In the genomic region with DNA sequence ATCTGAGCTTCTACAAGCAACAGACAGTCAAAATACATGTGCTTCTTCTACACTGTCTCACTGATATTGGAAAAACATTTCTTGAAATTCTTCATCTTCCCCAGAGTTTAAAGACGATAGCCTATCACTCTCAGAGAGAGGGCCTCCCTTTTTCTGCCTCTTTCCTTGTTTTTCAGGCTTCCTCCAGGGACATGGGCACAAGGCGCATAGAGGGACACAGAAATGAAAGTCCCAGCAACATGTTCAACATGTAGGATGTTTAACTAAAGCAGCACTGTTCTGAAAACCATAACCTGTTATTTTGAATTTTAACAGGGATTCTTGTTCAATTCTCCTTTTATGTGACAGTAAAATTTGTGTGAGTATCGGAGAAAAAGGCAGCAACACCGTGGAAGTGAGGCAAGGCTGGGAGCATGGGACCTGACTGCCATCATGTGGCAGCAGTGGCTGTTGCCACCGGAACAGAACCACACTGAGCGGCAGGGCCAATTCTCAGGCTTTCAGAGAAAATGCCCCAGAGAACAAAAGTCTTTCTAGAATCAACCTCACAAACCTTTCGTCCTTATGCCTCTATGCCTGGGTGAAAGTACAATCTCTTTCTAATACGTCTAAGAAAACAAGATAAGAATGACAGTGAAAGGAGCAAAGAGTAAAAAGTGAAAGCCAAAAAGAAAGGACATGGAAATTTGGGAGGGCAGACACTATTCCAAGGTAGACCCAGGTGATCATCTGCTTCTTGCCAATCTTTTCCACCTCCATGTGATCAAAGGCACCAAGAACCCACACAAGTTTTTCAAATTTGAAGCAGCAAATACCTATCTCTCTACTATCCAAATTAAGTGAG, we compare ENCODE assay signal across 9 cellular contexts. TPM values are rescaled to one million over a fixed set of nuclear protein-coding genes. Genes with fewer than 3 reads are reported as not detected.
A peak's percentile ranks its signal among the peaks of the same experiment; 100 is the strongest.
DNase-seq lines count a peak whose midpoint lies in the region; ATAC-seq, FAIRE-seq and TF ChIP-seq lines count a peak whose summit lies in the region.
"Had no signal": no experiment of that assay in that cellular context is flagged by ENCODE, and none has a peak within 500 bp of the region (broad histone marks: within the 10 kb centered on the region; RNA-seq: fewer than 3 reads in every experiment).

No MANE protein-coding gene starts in this region.

- intact Hi-C loops in mammary epithelial cell (cut with micrococcal nuclease) (loop anchor here (1.0 to 2.0 kb wide), 2 partner anchors 606 to 611 kb away; a partner anchor contains a TSS), kidney (cut with DNase I) (no loop called here)

- H3K9me3 ChIP-seq in mammary epithelial cell (replicated peaks; ENCODE audit: insufficient read depth, low read length) = no peaks in the 10 kb centered on the region
- H3K9me3 ChIP-seq in kidney (ENCODE audit: control insufficient read depth in 1 of 2, low read length in 2 of 2) = no peaks in the 10 kb centered on the region

- BruUV-seq in mammary epithelial cell (replicated peaks; lab: Mats Ljungman, UMichigan) = no TSS peak

- H3K27ac ChIP-seq in mammary epithelial cell (ENCODE audit: insufficient read depth, low read depth, low read length) (no peak overlapping the region), kidney (ENCODE audit: low read depth in 2 of 2, low read length in 2 of 2) (no peak overlapping the region), substantia nigra (ENCODE audit: low read depth, low read length, poor library complexity, severe bottlenecking) (no peak overlapping the region)
- H3K27ac ChIP-seq: skin epidermis had no signal

- H3K4me1 ChIP-seq in mammary epithelial cell (ENCODE audit: insufficient read depth, low read length) = peaks cover 4% of the 10 kb centered on the region
- H3K4me1 ChIP-seq in kidney (ENCODE audit: control insufficient read depth in 1 of 2, insufficient read depth in 1 of 2, low read depth in 1 of 2, low read length in 2 of 2) = peaks cover 0 to 7% of the 10 kb centered on the region in 2 donors

- dilution Hi-C loops in mammary epithelial cell (cut with HindIII; ENCODE audit: low sequenced_read_pairs) = no loop called here

- H4K20me1 ChIP-seq in mammary epithelial cell (ENCODE audit: insufficient read depth, low read length) = no peaks in the 10 kb centered on the region

- H3K36me3 ChIP-seq in mammary epithelial cell (ENCODE audit: insufficient read depth, low read length) (peaks cover 9% of the 10 kb centered on the region), kidney (ENCODE audit: control insufficient read depth in 1 of 2, insufficient read depth in 2 of 2, low read length in 2 of 2) (peaks cover 0 to 2% of the 10 kb centered on the region in 2 donors)

- in situ Hi-C loops in mammary epithelial cell (cut with MboI; ENCODE audit: low sequenced_read_pairs in 2 of 2) = loop anchor here in 1 of 2 donors (10.0 kb wide), 1 partner anchor 606 kb away; a partner anchor contains a TSS

- no peaks in the 10 kb centered on the region for H3K79me2 ChIP-seq in mammary epithelial cell (ENCODE audit: insufficient read depth, low read length)

- H3K4me2 ChIP-seq in mammary epithelial cell (ENCODE audit: insufficient read depth, low read depth, low read length) = no peak overlapping the region

- no peak overlapping the region for H3K9ac ChIP-seq in mammary epithelial cell (ENCODE audit: insufficient read depth, low read length)
- H3K9ac ChIP-seq in kidney (ENCODE audit: low read length in 2 of 2) = peak overlapping the region in 1 of 2 donors; percentile 5

- ATAC-seq in GM19395 (IDR thresholded peaks at IDR 0.05; ENCODE audit: unreplicated experiment) = peak; percentile 66
- ATAC-seq in HG02571 (IDR thresholded peaks at IDR 0.05; ENCODE audit: unreplicated experiment) = no peak

- no peak overlapping the region for H2AFZ ChIP-seq in mammary epithelial cell (ENCODE audit: low read depth, low read length)

- peak; percentile 34 to 67 for TF ChIP-seq CTCF in mammary epithelial cell (conservative IDR thresholded peaks at IDR 0.05 in 1 of 2, IDR thresholded peaks at IDR 0.05 in 1 of 2; ENCODE audit: extremely low read depth in 1 of 2, insufficient read depth in 1 of 2, low read depth in 1 of 2, low read length in 2 of 2)
- peak; percentile 80 for TF ChIP-seq CTCF in kidney (IDR thresholded peaks at IDR 0.05; ENCODE audit: borderline replicate concordance, extremely low read depth, insufficient read depth)

- H3K4me3 ChIP-seq in mammary epithelial cell (replicated peaks in 1 of 3; ENCODE audit: insufficient read depth in 1 of 3, low read depth in 2 of 3, low read length in 3 of 3) (no peak overlapping the region), kidney (ENCODE audit: low read length in 2 of 2) (peak overlapping the region; percentile 22 to 37)
- H3K4me3 ChIP-seq: skin epidermis had no signal

- peak; percentile 27 for FAIRE-seq in kidney (lab: Jason Lieb, UNC)

- DNase-seq in COLO668 (lab: John Stamatoyannopoulos, UW; ENCODE audit: unreplicated experiment) (peak; percentile 23), NCI-H2227 (lab: John Stamatoyannopoulos, UW; ENCODE audit: unreplicated experiment) (peak; percentile 75), mammary epithelial cell (no peak), kidney (no peak), substantia nigra (lab: John Stamatoyannopoulos, UW) (peak in 42 of 49 donors; percentile 3 to 69 (median 40)), NCI-H446 treated with DMSO at 0.1 percent for 48 hours (lab: John Stamatoyannopoulos, UW) (no peak)

- CTCF ChIA-PET in mammary epithelial cell (lab: Charles Lee; ENCODE audit: low non-redundant PET) = no interaction called here

- 68% methylated on average over 8 of the region's 8 CpGs for WGBS in mammary epithelial cell (ENCODE audit: low coverage, missing lambda C conversion rate)

- no peaks in the 10 kb centered on the region for H3K27me3 ChIP-seq in mammary epithelial cell (ENCODE audit: insufficient read depth, low read length)

RNA-seq across cellular contexts. Expression of a gene that starts 54.5 kb away (rescaled TPM):
- total RNA-seq in mammary epithelial cell = 10 to 100 TPM; 41.1 to 67.5 TPM
- polyA plus RNA-seq in mammary epithelial cell = 16.5 TPM
- 94.3 TPM for polyA minus RNA-seq in mammary epithelial cell
- total RNA-seq in kidney = 29.2 TPM
- 5.2 TPM for polyA plus RNA-seq in kidney (ENCODE audit: insufficient read depth, low read depth, low replicate concordance)

Comparison
In these comparisons a context has a peak if more than half of its experiments do, and no peak if none do; other contexts are left out.
1. DNase-seq: peak in COLO668 (single experiment), NCI-H2227 (single experiment) and substantia nigra (42 of 49); none in mammary epithelial cell (single experiment), kidney (single experiment) and NCI-H446 treated with DMSO at 0.1 percent for 48 hours (single experiment).
2. H3K4me3 ChIP-seq: peak in kidney (2 of 2); none in mammary epithelial cell (0 of 3).